ENCODE assay signal across 14 cellular contexts in the genomic region with DNA sequence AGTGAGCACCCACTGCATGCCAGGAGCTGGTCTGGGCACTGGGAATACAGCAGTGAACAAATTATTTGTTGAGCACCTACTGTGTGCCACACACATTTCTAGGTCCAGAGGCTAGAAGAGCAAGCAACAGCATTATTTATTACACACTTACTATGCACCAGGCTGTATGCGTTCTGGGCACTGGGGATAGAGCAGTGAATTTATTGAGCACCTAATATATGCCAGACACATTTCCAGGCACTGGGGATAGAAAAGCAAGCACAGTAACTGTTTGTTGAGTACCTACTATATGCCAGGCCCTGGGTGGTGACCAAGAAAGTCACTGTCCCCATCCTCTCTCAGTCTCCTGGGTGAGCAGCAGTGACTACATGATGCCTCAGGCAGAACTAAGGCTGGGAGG.
"Had no signal": no experiment of that assay in that cellular context is flagged by ENCODE, and none has a peak within 500 bp of the region (broad histone marks: within the 10 kb centered on the region; RNA-seq: fewer than 3 reads in every experiment).

No MANE protein-coding gene starts in this region.

- H3K27ac ChIP-seq: ovary had no signal

- ATAC-seq: activated T-cell treated with anti-CD3 and anti-CD28 coated beads, Interleukin-2, amount 50 U/mL, for 72 hours had no signal

- H3K4me1 Mint-ChIP-seq: endodermal cell had no signal

- H3K9me3 Mint-ChIP-seq: activated T-cell treated with anti-CD3 and anti-CD28 coated beads, Interleukin-2, amount 50 U/mL, for 72 hours; T-helper 1 cell treated with Interleukin-12 subunit alpha and Interleukin-12 subunit beta and Interleukin-4 antibody, amounts not matched to agents 30 μg/mL and 1 μg/mL, for 36 hours had no signal

- DNase-seq: activated CD4-positive, alpha-beta T cell treated with anti-CD3 and anti-CD28 coated beads, Interleukin-2, amount 50 U/mL, for 1 hour; activated CD4-positive, CD25-positive, alpha-beta regulatory T cell treated with anti-CD3 and anti-CD28 coated beads, Interleukin-2, amount 50 U/mL, for 72 hours; activated effector memory CD4-positive, alpha-beta T cell treated with anti-CD3 and anti-CD28 coated beads, Interleukin-2, amount 50 U/mL, for 16 hours; activated naive CD4-positive, alpha-beta T cell treated with anti-CD3 and anti-CD28 coated beads, Interleukin-2, amount 50 U/mL, for 16 hours; activated T-cell treated with anti-CD3 and anti-CD28 coated beads, Interleukin-2, amount 50 U/mL, for 72 hours; endodermal cell; heart left ventricle; left ventricle myocardium superior; psoas muscle; small intestine; stimulated activated CD4-positive, alpha-beta T cell treated with anti-CD3 and anti-CD28 coated beads, Interleukin-4, amount 100 ng/mL, for 1 hour; transverse colon had no signal

- H3K27ac Mint-ChIP-seq: activated T-cell treated with anti-CD3 and anti-CD28 coated beads, Interleukin-2, amount 50 U/mL, for 72 hours; endodermal cell; T-helper 1 cell treated with Interleukin-12 subunit alpha and Interleukin-12 subunit beta and Interleukin-4 antibody, amounts not matched to agents 30 μg/mL and 1 μg/mL, for 36 hours had no signal

- H3K4me3 Mint-ChIP-seq: activated T-cell treated with anti-CD3 and anti-CD28 coated beads, Interleukin-2, amount 50 U/mL, for 72 hours; endodermal cell; T-helper 1 cell treated with Interleukin-12 subunit alpha and Interleukin-12 subunit beta and Interleukin-4 antibody, amounts not matched to agents 30 μg/mL and 1 μg/mL, for 36 hours had no signal
